27 cellular contexts compared by ENCODE assay signal in genomic region chr2:137997733-137998132, GRCh38.
"Had no signal": no experiment of that assay in that cellular context is flagged by ENCODE, and none has a peak within 500 bp of the region (broad histone marks: within the 10 kb centered on the region; RNA-seq: fewer than 3 reads in every experiment).

No MANE protein-coding gene starts in this region.

- H3K4me1 ChIP-seq: colonic mucosa, esophagus muscularis mucosa, foreskin keratinocyte, gastrocnemius medialis, gastroesophageal sphincter, heart left ventricle, heart right ventricle had no signal

- H3K36me3 ChIP-seq: colonic mucosa, gastrocnemius medialis had no signal

- H3K4me3 ChIP-seq: colonic mucosa, coronary artery, dorsolateral prefrontal cortex, esophagus muscularis mucosa, esophagus squamous epithelium, gastrocnemius medialis, gastroesophageal sphincter, heart left ventricle, heart right ventricle had no signal

- H3K27ac ChIP-seq: colonic mucosa, coronary artery, dorsolateral prefrontal cortex, epithelial cell of prostate, esophagus muscularis mucosa, esophagus squamous epithelium, foreskin keratinocyte, gastrocnemius medialis, gastroesophageal sphincter, heart left ventricle, heart right ventricle had no signal

- DNase-seq: colonic mucosa; cortex of kidney; dermis blood vessel endothelial cell; dorsolateral prefrontal cortex; effector CD4-positive, alpha-beta T cell; effector CD8-positive, alpha-beta T cell; effector memory CD4-positive, alpha-beta T cell; effector memory CD8-positive, alpha-beta T cell; endodermal cell; erythroblast; esophagus squamous epithelium; foreskin fibroblast; foreskin keratinocyte; foreskin melanocyte; gastrocnemius medialis; glutamatergic neuron; head of caudate nucleus; heart left ventricle; heart right ventricle had no signal

- H3K27me3 ChIP-seq: colonic mucosa, dorsolateral prefrontal cortex, esophagus muscularis mucosa, esophagus squamous epithelium, foreskin keratinocyte, gastrocnemius medialis, gastroesophageal sphincter, heart left ventricle, heart right ventricle had no signal

- FAIRE-seq: colon, endometrium, endothelial cell of umbilical vein had no signal

- ATAC-seq: effector memory CD8-positive, alpha-beta T cell; esophagus mucosa; foreskin keratinocyte; gastrocnemius medialis; gastroesophageal sphincter; heart left ventricle; heart right ventricle had no signal

- H3K9me3 ChIP-seq: colonic mucosa, gastrocnemius medialis had no signal
